ENCODE assay signal across 10 cellular contexts in the genomic region with DNA sequence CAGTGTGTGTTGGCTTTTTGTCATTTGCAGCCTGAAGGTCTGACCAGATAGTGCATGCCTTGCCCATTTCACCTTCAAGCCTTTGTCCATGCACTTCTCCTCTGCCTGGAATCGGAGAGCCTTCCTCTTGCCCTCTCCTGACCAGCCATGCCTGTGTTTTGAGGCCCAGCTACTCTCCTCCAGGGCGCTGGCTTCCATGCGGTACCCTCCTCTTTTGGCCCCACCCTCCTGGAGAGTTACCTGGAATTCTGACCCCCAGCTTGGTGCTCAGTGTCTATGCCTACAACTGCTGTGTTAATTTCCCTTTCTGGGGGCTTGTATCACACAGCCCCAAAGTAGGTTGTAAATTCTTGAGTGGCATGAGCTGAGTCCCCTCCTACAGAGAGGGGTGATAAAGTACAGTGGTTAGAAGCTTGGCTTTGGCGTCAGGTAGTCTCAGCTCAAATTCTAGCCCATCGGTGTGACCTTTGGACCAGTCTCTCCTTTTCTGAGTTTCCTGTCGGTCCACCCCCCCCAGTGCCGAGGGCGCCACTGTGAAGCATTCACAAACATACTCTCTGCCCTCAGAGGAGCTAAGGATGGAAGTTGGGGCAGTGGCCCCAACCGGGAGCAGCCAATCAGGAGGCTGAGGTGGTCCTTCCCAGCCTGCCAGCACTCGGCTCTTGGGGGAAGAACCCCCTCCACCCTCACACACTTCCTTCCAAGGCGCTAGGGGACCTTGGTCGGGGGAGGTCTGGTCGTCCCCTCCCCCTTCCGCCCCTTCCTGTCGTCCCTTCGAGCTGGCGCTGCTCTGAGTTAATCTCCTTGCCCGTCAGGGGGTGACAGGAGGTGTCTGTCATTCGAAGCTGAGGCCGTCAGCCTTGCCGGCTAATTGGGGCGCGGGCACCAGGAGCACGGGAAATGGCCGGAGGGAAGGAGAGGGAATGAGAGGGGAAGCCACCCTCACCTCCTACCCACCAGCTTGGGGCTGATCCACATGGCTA. TPM values are rescaled to one million over a fixed set of nuclear protein-coding genes. Genes with fewer than 3 reads are reported as not detected.
DNase-seq lines count a peak whose midpoint lies in the region; ATAC-seq and TF ChIP-seq lines count a peak whose summit lies in the region.
"Had no signal": no experiment of that assay in that cellular context is flagged by ENCODE, and none has a peak within 500 bp of the region (broad histone marks: within the 10 kb centered on the region; RNA-seq: fewer than 3 reads in every experiment).

No MANE protein-coding gene starts in this region.

- no peaks in the 10 kb centered on the region for H3F3A ChIP-seq in DOHH2 (ENCODE audit: control insufficient read depth, insufficient read depth)
- 0 out of 2 replicates have a peak, but pooled peaks cover 3% of the 10 kb centered on the region for H3F3A ChIP-seq in Loucy (ENCODE audit: low read depth)

- intact Hi-C loops in thyroid gland (cut with DNase I) = no loop called here

- H3K9ac ChIP-seq in Loucy (ENCODE audit: low read depth, low read length, poor library complexity, severe bottlenecking) = peak overlapping the region; percentile 63

- H2AFZ ChIP-seq in Loucy (ENCODE audit: low read length) = peak overlapping the region; percentile 42

- DNase-seq in chondrocyte (ENCODE audit: low spot score) = no peak
- peak; percentile 47 for DNase-seq in nephron progenitor cell
- DNase-seq in thyroid gland = no peak
- no peak for DNase-seq in GM10248 (ENCODE audit: extremely low spot score)
- DNase-seq in foreskin melanocyte = no peak
- DNase-seq: activated CD4-positive, alpha-beta T cell treated with anti-CD3 and anti-CD28 coated beads for 36 hours; stimulated activated CD4-positive, alpha-beta T cell treated with anti-CD3 and anti-CD28 coated beads, Interleukin-2, amount 100 ng/mL, for 24 hours had no signal

- H3K27ac Mint-ChIP-seq in chondrocyte (ENCODE audit: unreplicated experiment) = peak overlapping the region; percentile 69
- H3K27ac Mint-ChIP-seq in nephron progenitor cell = peak overlapping the region; percentile 91
- H3K27ac Mint-ChIP-seq: activated CD4-positive, alpha-beta T cell treated with anti-CD3 and anti-CD28 coated beads for 36 hours had no signal

- CTCF ChIA-PET in GM10248 (lab: Yijun Ruan, JAX) = interaction anchor here (0.9 to 5.2 kb wide), 8 partner anchors 9 to 74 kb away, joined by 3 to 38 read pairs (median 4); no protein-coding TSS in a partner anchor

- no peaks in the 10 kb centered on the region for H3K36me3 ChIP-seq in DOHH2 (ENCODE audit: control insufficient read depth, low read length)
- no peaks in the 10 kb centered on the region for H3K36me3 ChIP-seq in Loucy (ENCODE audit: insufficient read depth, low read length)
- no peaks in the 10 kb centered on the region for H3K36me3 ChIP-seq in thyroid gland

- H3K27me3 ChIP-seq in DOHH2 (ENCODE audit: control insufficient read depth, low read length) = peaks cover 28% of the 10 kb centered on the region
- H3K27me3 ChIP-seq in Loucy (ENCODE audit: insufficient read depth, low read length, poor library complexity, severe bottlenecking) = no peaks in the 10 kb centered on the region
- H3K27me3 ChIP-seq in thyroid gland = no peaks in the 10 kb centered on the region

- H3K9me3 Mint-ChIP-seq in chondrocyte (ENCODE audit: low read depth) = no peaks in the 10 kb centered on the region
- no peaks in the 10 kb centered on the region for H3K9me3 Mint-ChIP-seq in nephron progenitor cell

- H3K4me3 Mint-ChIP-seq in chondrocyte (ENCODE audit: unreplicated experiment) (no peak overlapping the region), nephron progenitor cell (peak overlapping the region; percentile 7)
- H3K4me3 Mint-ChIP-seq: activated CD4-positive, alpha-beta T cell treated with anti-CD3 and anti-CD28 coated beads for 36 hours had no signal

- TF ChIP-seq CTCF in DOHH2 (IDR thresholded peaks at IDR 0.05; ENCODE audit: low read depth, low read length, poor library complexity, severe bottlenecking) (no peak), Loucy (conservative IDR thresholded peaks at IDR 0.05; ENCODE audit: low read length) (no peak), chondrocyte (IDR thresholded peaks at IDR 0.05) (no peak), nephron progenitor cell (IDR thresholded peaks at IDR 0.05) (no peak), thyroid gland (IDR thresholded peaks at IDR 0.05) (no peak), GM10248 (IDR thresholded peaks at IDR 0.05; ENCODE audit: control extremely low read depth, extremely low read depth, low read depth, missing control alignments) (no peak)

- H3K9me3 ChIP-seq in DOHH2 (ENCODE audit: control insufficient read depth, insufficient read depth, low read length) (no peaks in the 10 kb centered on the region), Loucy (ENCODE audit: insufficient read depth, low read depth, low read length) (no peaks in the 10 kb centered on the region), thyroid gland (no peaks in the 10 kb centered on the region)

- POLR2A ChIA-PET in GM10248 (lab: Yijun Ruan, JAX) = interaction anchor here (0.6 kb wide), 1 partner anchor 12 kb away, joined by 3 read pairs; no protein-coding TSS in a partner anchor

- no peaks in the 10 kb centered on the region for H3K79me2 ChIP-seq in DOHH2 (ENCODE audit: control insufficient read depth, low read length)
- H3K79me2 ChIP-seq in Loucy (ENCODE audit: insufficient read depth, low read length) = no peaks in the 10 kb centered on the region

- no peak for ATAC-seq in HG02970 (IDR thresholded peaks at IDR 0.05; ENCODE audit: low FRiP score, unreplicated experiment)

- peaks cover 50% of the 10 kb centered on the region for H3K4me1 ChIP-seq in DOHH2 (ENCODE audit: control insufficient read depth, low read length)
- H3K4me1 ChIP-seq in Loucy (ENCODE audit: insufficient read depth, low read length, poor library complexity, severe bottlenecking) = peaks cover 43% of the 10 kb centered on the region
- peaks cover 28 to 49% of the 10 kb centered on the region in 2 donors for H3K4me1 ChIP-seq in thyroid gland

- H3K27ac ChIP-seq in DOHH2 (ENCODE audit: low read depth, low read length) = no peak overlapping the region
- no peak overlapping the region for H3K27ac ChIP-seq in thyroid gland

- no peak for TF ChIP-seq POLR2A in thyroid gland (IDR thresholded peaks at IDR 0.05)

- no peaks in the 10 kb centered on the region for H3K27me3 Mint-ChIP-seq in chondrocyte (ENCODE audit: low read depth)
- H3K27me3 Mint-ChIP-seq in nephron progenitor cell (ENCODE audit: low read depth, poor library complexity) = peaks cover 10% of the 10 kb centered on the region

- H3K9me2 ChIP-seq in DOHH2 (replicated peaks; ENCODE audit: control insufficient read depth, low read length) (no peaks in the 10 kb centered on the region), Loucy (replicated peaks; ENCODE audit: low read depth, low read length) (no peaks in the 10 kb centered on the region)

- H3K4me1 Mint-ChIP-seq in chondrocyte (ENCODE audit: low read depth) (peaks cover 57% of the 10 kb centered on the region), nephron progenitor cell (peaks cover 71% of the 10 kb centered on the region)

- H3K4me3 ChIP-seq in DOHH2 (ENCODE audit: low read length) (peak overlapping the region; percentile 33), Loucy (ENCODE audit: low read length, poor library complexity, severe bottlenecking) (peak overlapping the region; percentile 55), thyroid gland (replicated peaks in 1 of 3) (no peak overlapping the region)

- no peaks in the 10 kb centered on the region for H3K36me3 Mint-ChIP-seq in chondrocyte (ENCODE audit: low read depth)
- no peaks in the 10 kb centered on the region for H3K36me3 Mint-ChIP-seq in nephron progenitor cell (ENCODE audit: low read depth)

- H4K20me1 ChIP-seq in DOHH2 (ENCODE audit: control insufficient read depth, insufficient read depth, low read depth, low read length) (peaks cover 2% of the 10 kb centered on the region; the same call in 1 of the 2 replicates), Loucy (ENCODE audit: insufficient read depth, low read length, poor library complexity, severe bottlenecking) (no peaks in the 10 kb centered on the region)

- H3K4me2 ChIP-seq in DOHH2 (ENCODE audit: low read length) (peak overlapping the region; percentile 64), Loucy (ENCODE audit: low read depth, low read length, poor library complexity, severe bottlenecking) (peak overlapping the region; percentile 74)

- 57 to 64% methylated on average over 24 to 25 of the region's 25 CpGs for WGBS in thyroid gland, 2 donors

RNA-seq across cellular contexts. Expression of gene CXXC5, which starts 52.9 kb away (rescaled TPM):
- 144 to 193 TPM (median 145 TPM) in 3 replicates for total RNA-seq in chondrocyte
- total RNA-seq in thyroid gland = 10 to 100 TPM; 52.3 to 81.8 (median 62.6) TPM

Comparison
In these comparisons a context has a peak if more than half of its experiments do, and no peak if none do; other contexts are left out.
1. H3K4me3 ChIP-seq: peak in DOHH2 (single experiment) and Loucy (single experiment); none in thyroid gland (0 of 3).